Comparison of ENCODE assay signal across 9 cellular contexts in genomic region chr10:74039561-74040145, GRCh38. TPM values are rescaled to one million over a fixed set of nuclear protein-coding genes. Genes with fewer than 3 reads are reported as not detected.
A peak's percentile ranks its signal among the peaks of the same experiment; 100 is the strongest.
DNase-seq lines count a peak whose midpoint lies in the region; ATAC-seq, FAIRE-seq and TF ChIP-seq lines count a peak whose summit lies in the region.
"Had no signal": no experiment of that assay in that cellular context is flagged by ENCODE, and none has a peak within 500 bp of the region (broad histone marks: within the 10 kb centered on the region; RNA-seq: fewer than 3 reads in every experiment).

No MANE protein-coding gene starts in this region.

- peaks cover 6% of the 10 kb centered on the region for H3K36me3 ChIP-seq in HAP-1 (replicated peaks)
- H3K36me3 ChIP-seq in left ventricle myocardium inferior = peaks cover 24% of the 10 kb centered on the region
- H3K36me3 ChIP-seq in spleen = peaks cover 0 to 36% (median 10%) of the 10 kb centered on the region in 6 donors

- peak; percentile 72 to 88 for DNase-seq in HAP-1 (ENCODE audit: low spot score in 2 of 2)
- no peak for DNase-seq in left ventricle myocardium inferior
- no peak for DNase-seq in spleen
- no peak for DNase-seq in DMS153 (lab: John Stamatoyannopoulos, UW)
- no peak for DNase-seq in urothelium cell line (ENCODE audit: low spot score)
- DNase-seq in DMS79 treated with DMSO at 0.1 percent for 48 hours (lab: John Stamatoyannopoulos, UW) = no peak

- intact Hi-C loops in left ventricle myocardium inferior (cut with micrococcal nuclease) = no loop called here
- intact Hi-C loops in spleen (cut with DNase I; ENCODE audit: low total_unique reads) = no loop called here

- H3K4me3 ChIP-seq in HAP-1 (no peak overlapping the region), left ventricle myocardium inferior (no peak overlapping the region), spleen (no peak overlapping the region)

- peak overlapping the region; percentile 40 for H3K4me3 Mint-ChIP-seq in activated T-helper 17 cell treated with anti-CD3 and anti-CD28 coated beads, Interleukin-2, amount 50 U/mL, for 72 hours

- peak overlapping the region; percentile 73 for H3K27ac Mint-ChIP-seq in activated T-helper 17 cell treated with anti-CD3 and anti-CD28 coated beads, Interleukin-2, amount 50 U/mL, for 72 hours

- H3K36me3 Mint-ChIP-seq in activated T-helper 17 cell treated with anti-CD3 and anti-CD28 coated beads, Interleukin-2, amount 50 U/mL, for 72 hours (ENCODE audit: low read depth) = peaks cover 20% of the 10 kb centered on the region

- TF ChIP-seq CTCF in left ventricle myocardium inferior (IDR thresholded peaks at IDR 0.05; ENCODE audit: borderline replicate concordance) (no peak), spleen (IDR thresholded peaks at IDR 0.05 in 8 of 11, conservative IDR thresholded peaks at IDR 0.05 in 3 of 11) (no peak)

- H3K27me3 ChIP-seq in HAP-1 (ENCODE audit: low read depth) = no peaks in the 10 kb centered on the region
- H3K27me3 ChIP-seq in left ventricle myocardium inferior (ENCODE audit: low read depth) = no peaks in the 10 kb centered on the region
- H3K27me3 ChIP-seq in spleen (replicated peaks in 1 of 7) = no peaks in the 10 kb centered on the region

- no peaks in the 10 kb centered on the region for H3K27me3 Mint-ChIP-seq in activated T-helper 17 cell treated with anti-CD3 and anti-CD28 coated beads, Interleukin-2, amount 50 U/mL, for 72 hours

- in situ Hi-C loops in HAP-1 (cut with MboI; ENCODE audit: low sequenced_read_pairs) = no loop called here

- no peaks in the 10 kb centered on the region for H3K9me3 Mint-ChIP-seq in activated T-helper 17 cell treated with anti-CD3 and anti-CD28 coated beads, Interleukin-2, amount 50 U/mL, for 72 hours

- no peak for FAIRE-seq in urothelium cell line (lab: Jason Lieb, UNC)
- FAIRE-seq: keratinocyte had no signal

- peaks cover 23% of the 10 kb centered on the region for H3K4me1 Mint-ChIP-seq in activated T-helper 17 cell treated with anti-CD3 and anti-CD28 coated beads, Interleukin-2, amount 50 U/mL, for 72 hours

- WGBS in spleen, 5 donors = 53 to 66% (median 62%) methylated on average over 5 of the region's 5 CpGs

- H3K4me1 ChIP-seq in HAP-1 (peaks cover 41% of the 10 kb centered on the region), left ventricle myocardium inferior (peaks cover 97% of the 10 kb centered on the region), spleen (peaks cover 8 to 58% (median 18%) of the 10 kb centered on the region in 6 donors)

- no peak for TF ChIP-seq POLR2A in spleen (IDR thresholded peaks at IDR 0.05)

- H3K27ac ChIP-seq in left ventricle myocardium inferior (replicated peaks) (peak overlapping the region; percentile 79), spleen (peak overlapping the region in 6 of 8 donors; percentile 12 to 55 (median 48))

- no peak for ATAC-seq in activated T-helper 17 cell treated with anti-CD3 and anti-CD28 coated beads, Interleukin-2, amount 50 U/mL, for 72 hours (replicated peaks)
- no peak for ATAC-seq in GM21367 (IDR thresholded peaks at IDR 0.05; ENCODE audit: unreplicated experiment)

- H3K9me3 ChIP-seq in HAP-1 (no peaks in the 10 kb centered on the region), left ventricle myocardium inferior (replicated peaks) (no peaks in the 10 kb centered on the region), spleen (no peaks in the 10 kb centered on the region)

RNA-seq across cellular contexts. Expression of gene VCL, which starts 41.7 kb away (rescaled TPM):
- 10 to 100 TPM; 18.4 to 27.2 TPM for total RNA-seq in activated T-helper 17 cell treated with anti-CD3 and anti-CD28 coated beads, Interleukin-2, amount 50 U/mL, for 72 hours
- total RNA-seq in left ventricle myocardium inferior (227 TPM), spleen (100 to 1,000 TPM in 3 of 7 donors, 10 to 100 TPM in 4; 42.9 to 214 (median 88.0) TPM)
- 10 to 100 TPM in 1 of 3 donors, 1 to 10 TPM in 2; 8.8 to 13.6 (median 9.4) TPM for polyA plus RNA-seq in spleen

Comparison
In these comparisons a context has a peak if more than half of its experiments do, and no peak if none do; other contexts are left out.
1. DNase-seq: peak in HAP-1 (2 of 2); none in left ventricle myocardium inferior (single experiment), spleen (single experiment), DMS153 (single experiment), urothelium cell line (single experiment) and DMS79 treated with DMSO at 0.1 percent for 48 hours (single experiment).